Comparison of ENCODE assay signal across 1 cellular context in the genomic region with DNA sequence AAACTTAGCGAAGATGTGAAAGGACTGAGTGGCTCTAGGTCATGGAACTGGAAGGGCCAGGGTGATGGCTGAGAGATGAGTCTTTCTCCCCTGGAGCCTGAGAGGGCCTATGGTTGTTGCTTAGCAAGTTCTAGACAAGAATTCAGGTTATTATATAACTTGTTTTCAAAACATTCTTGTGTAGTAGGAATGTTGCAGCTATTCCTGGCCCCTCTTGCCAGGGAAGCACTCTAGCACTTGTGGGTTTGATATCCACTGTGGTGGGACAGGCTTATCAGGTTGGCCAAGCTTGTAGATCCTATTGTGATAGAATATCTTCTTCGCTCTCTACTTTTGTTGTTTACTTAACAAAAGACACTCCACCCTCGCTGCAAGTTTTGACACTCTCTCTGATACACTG.
A peak's percentile ranks its signal among the peaks of the same experiment; 100 is the strongest.
TF ChIP-seq lines count a peak whose summit lies in the region.

No MANE protein-coding gene starts in this region.

TF ChIP-seq in K562, 482 proteins besides CTCF, POLR2A, EP300 and RAD21 (continued from another document and continues in another):
- TF ChIP-seq TCF3 (CRISPR knock-in tag; IDR thresholded peaks at IDR 0.05): peak; percentile 22; the same call in 1 of the 2 replicates
- no peak for TF ChIP-seq ZNF707 (CRISPR knock-in tag; conservative IDR thresholded peaks at IDR 0.05)
- no peak for TF ChIP-seq MAFG (tag; conservative IDR thresholded peaks at IDR 0.05)
- no peak for TF ChIP-seq NFE2 (IDR thresholded peaks at IDR 0.05; ENCODE audit: low read depth)
- TF ChIP-seq GABPA (tag; conservative IDR thresholded peaks at IDR 0.05; ENCODE audit: low read depth): no peak
- TF ChIP-seq TBL1XR1 (IDR thresholded peaks at IDR 0.05; ENCODE audit: low read length in 2 of 2): no peak
- no peak for TF ChIP-seq PTTG1 (tag; IDR thresholded peaks at IDR 0.05; ENCODE audit: low read depth)
- no peak for TF ChIP-seq SMAD4 (CRISPR knock-in tag; conservative IDR thresholded peaks at IDR 0.05)
- TF ChIP-seq, protein P1, sequence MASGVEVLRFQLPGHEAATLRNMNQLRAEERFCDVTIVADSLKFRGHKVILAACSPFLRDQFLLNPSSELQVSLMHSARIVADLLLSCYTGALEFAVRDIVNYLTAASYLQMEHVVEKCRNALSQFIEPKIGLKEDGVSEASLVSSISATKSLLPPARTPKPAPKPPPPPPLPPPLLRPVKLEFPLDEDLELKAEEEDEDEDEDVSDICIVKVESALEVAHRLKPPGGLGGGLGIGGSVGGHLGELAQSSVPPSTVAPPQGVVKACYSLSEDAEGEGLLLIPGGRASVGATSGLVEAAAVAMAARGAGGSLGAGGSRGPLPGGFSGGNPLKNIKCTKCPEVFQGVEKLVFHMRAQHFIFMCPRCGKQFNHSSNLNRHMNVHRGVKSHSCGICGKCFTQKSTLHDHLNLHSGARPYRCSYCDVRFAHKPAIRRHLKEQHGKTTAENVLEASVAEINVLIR (CRISPR knock-in tag; IDR thresholded peaks at IDR 0.05): no peak
- TF ChIP-seq, protein P2, sequence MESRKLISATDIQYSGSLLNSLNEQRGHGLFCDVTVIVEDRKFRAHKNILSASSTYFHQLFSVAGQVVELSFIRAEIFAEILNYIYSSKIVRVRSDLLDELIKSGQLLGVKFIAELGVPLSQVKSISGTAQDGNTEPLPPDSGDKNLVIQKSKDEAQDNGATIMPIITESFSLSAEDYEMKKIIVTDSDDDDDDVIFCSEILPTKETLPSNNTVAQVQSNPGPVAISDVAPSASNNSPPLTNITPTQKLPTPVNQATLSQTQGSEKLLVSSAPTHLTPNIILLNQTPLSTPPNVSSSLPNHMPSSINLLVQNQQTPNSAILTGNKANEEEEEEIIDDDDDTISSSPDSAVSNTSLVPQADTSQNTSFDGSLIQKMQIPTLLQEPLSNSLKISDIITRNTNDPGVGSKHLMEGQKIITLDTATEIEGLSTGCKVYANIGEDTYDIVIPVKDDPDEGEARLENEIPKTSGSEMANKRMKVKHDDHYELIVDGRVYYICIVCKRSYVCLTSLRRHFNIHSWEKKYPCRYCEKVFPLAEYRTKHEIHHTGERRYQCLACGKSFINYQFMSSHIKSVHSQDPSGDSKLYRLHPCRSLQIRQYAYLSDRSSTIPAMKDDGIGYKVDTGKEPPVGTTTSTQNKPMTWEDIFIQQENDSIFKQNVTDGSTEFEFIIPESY (CRISPR knock-in tag; IDR thresholded peaks at IDR 0.05): no peak
- no peak for TF ChIP-seq POLR2AphosphoS2 (IDR thresholded peaks at IDR 0.05; ENCODE audit: low read length)
- TF ChIP-seq, protein P3, sequence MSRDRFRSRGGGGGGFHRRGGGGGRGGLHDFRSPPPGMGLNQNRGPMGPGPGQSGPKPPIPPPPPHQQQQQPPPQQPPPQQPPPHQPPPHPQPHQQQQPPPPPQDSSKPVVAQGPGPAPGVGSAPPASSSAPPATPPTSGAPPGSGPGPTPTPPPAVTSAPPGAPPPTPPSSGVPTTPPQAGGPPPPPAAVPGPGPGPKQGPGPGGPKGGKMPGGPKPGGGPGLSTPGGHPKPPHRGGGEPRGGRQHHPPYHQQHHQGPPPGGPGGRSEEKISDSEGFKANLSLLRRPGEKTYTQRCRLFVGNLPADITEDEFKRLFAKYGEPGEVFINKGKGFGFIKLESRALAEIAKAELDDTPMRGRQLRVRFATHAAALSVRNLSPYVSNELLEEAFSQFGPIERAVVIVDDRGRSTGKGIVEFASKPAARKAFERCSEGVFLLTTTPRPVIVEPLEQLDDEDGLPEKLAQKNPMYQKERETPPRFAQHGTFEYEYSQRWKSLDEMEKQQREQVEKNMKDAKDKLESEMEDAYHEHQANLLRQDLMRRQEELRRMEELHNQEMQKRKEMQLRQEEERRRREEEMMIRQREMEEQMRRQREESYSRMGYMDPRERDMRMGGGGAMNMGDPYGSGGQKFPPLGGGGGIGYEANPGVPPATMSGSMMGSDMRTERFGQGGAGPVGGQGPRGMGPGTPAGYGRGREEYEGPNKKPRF (IDR thresholded peaks at IDR 0.05; ENCODE audit: low read depth, low read length): no peak
- TF ChIP-seq, protein P4, sequence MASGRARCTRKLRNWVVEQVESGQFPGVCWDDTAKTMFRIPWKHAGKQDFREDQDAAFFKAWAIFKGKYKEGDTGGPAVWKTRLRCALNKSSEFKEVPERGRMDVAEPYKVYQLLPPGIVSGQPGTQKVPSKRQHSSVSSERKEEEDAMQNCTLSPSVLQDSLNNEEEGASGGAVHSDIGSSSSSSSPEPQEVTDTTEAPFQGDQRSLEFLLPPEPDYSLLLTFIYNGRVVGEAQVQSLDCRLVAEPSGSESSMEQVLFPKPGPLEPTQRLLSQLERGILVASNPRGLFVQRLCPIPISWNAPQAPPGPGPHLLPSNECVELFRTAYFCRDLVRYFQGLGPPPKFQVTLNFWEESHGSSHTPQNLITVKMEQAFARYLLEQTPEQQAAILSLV (tag; IDR thresholded peaks at IDR 0.05): no peak
- no peak for TF ChIP-seq FOXM1 (IDR thresholded peaks at IDR 0.05; ENCODE audit: low read depth)
- TF ChIP-seq FOXM1 (CRISPR knock-in tag; IDR thresholded peaks at IDR 0.05; ENCODE audit: low read depth): no peak
- TF ChIP-seq ZFP36 (IDR thresholded peaks at IDR 0.05; ENCODE audit: low read depth, low read length, partially characterized antibody): no peak
- TF ChIP-seq GATAD2A (IDR thresholded peaks at IDR 0.05): no peak
- peak; percentile 16; the same call in 1 of the 2 replicates for TF ChIP-seq L3MBTL2 (IDR thresholded peaks at IDR 0.05)
- TF ChIP-seq, protein P5, sequence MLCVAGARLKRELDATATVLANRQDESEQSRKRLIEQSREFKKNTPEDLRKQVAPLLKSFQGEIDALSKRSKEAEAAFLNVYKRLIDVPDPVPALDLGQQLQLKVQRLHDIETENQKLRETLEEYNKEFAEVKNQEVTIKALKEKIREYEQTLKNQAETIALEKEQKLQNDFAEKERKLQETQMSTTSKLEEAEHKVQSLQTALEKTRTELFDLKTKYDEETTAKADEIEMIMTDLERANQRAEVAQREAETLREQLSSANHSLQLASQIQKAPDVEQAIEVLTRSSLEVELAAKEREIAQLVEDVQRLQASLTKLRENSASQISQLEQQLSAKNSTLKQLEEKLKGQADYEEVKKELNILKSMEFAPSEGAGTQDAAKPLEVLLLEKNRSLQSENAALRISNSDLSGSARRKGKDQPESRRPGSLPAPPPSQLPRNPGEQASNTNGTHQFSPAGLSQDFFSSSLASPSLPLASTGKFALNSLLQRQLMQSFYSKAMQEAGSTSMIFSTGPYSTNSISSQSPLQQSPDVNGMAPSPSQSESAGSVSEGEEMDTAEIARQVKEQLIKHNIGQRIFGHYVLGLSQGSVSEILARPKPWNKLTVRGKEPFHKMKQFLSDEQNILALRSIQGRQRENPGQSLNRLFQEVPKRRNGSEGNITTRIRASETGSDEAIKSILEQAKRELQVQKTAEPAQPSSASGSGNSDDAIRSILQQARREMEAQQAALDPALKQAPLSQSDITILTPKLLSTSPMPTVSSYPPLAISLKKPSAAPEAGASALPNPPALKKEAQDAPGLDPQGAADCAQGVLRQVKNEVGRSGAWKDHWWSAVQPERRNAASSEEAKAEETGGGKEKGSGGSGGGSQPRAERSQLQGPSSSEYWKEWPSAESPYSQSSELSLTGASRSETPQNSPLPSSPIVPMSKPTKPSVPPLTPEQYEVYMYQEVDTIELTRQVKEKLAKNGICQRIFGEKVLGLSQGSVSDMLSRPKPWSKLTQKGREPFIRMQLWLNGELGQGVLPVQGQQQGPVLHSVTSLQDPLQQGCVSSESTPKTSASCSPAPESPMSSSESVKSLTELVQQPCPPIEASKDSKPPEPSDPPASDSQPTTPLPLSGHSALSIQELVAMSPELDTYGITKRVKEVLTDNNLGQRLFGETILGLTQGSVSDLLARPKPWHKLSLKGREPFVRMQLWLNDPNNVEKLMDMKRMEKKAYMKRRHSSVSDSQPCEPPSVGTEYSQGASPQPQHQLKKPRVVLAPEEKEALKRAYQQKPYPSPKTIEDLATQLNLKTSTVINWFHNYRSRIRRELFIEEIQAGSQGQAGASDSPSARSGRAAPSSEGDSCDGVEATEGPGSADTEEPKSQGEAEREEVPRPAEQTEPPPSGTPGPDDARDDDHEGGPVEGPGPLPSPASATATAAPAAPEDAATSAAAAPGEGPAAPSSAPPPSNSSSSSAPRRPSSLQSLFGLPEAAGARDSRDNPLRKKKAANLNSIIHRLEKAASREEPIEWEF (CRISPR knock-in tag; IDR thresholded peaks at IDR 0.05): no peak
- TF ChIP-seq MEF2A (IDR thresholded peaks at IDR 0.05; ENCODE audit: control insufficient read depth, low read depth, low read length): no peak
- no peak for TF ChIP-seq MCM3 (IDR thresholded peaks at IDR 0.05)
- peak; percentile 50; the same call in 1 of the 2 replicates for TF ChIP-seq DPF2 (IDR thresholded peaks at IDR 0.05)
- no peak for TF ChIP-seq HNRNPK (IDR thresholded peaks at IDR 0.05; ENCODE audit: low read depth, low read length, poor library complexity, severe bottlenecking)
- TF ChIP-seq ZNF507 (tag; conservative IDR thresholded peaks at IDR 0.05): no peak
- TF ChIP-seq STAT5B (CRISPR knock-in tag; IDR thresholded peaks at IDR 0.05): no peak
- TF ChIP-seq MTA2 (IDR thresholded peaks at IDR 0.05; ENCODE audit: low read depth): no peak
- peak; percentile 91 for TF ChIP-seq SOX6 (IDR thresholded peaks at IDR 0.05)
- no peak for TF ChIP-seq CHD2 (IDR thresholded peaks at IDR 0.05; ENCODE audit: low read depth, low read length)
- no peak for TF ChIP-seq JUND (IDR thresholded peaks at IDR 0.05; ENCODE audit: borderline replicate concordance, low read depth, low read length)
- peak; percentile 22; the same call in 1 of the 3 replicates for TF ChIP-seq JUND (tag; IDR thresholded peaks at IDR 0.05; ENCODE audit: borderline replicate concordance, low read depth, low read length)
- TF ChIP-seq, protein P6, sequence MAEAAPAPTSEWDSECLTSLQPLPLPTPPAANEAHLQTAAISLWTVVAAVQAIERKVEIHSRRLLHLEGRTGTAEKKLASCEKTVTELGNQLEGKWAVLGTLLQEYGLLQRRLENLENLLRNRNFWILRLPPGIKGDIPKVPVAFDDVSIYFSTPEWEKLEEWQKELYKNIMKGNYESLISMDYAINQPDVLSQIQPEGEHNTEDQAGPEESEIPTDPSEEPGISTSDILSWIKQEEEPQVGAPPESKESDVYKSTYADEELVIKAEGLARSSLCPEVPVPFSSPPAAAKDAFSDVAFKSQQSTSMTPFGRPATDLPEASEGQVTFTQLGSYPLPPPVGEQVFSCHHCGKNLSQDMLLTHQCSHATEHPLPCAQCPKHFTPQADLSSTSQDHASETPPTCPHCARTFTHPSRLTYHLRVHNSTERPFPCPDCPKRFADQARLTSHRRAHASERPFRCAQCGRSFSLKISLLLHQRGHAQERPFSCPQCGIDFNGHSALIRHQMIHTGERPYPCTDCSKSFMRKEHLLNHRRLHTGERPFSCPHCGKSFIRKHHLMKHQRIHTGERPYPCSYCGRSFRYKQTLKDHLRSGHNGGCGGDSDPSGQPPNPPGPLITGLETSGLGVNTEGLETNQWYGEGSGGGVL (CRISPR knock-in tag; IDR thresholded peaks at IDR 0.05): no peak
- TF ChIP-seq ZNF263 (CRISPR knock-in tag; IDR thresholded peaks at IDR 0.05; ENCODE audit: borderline replicate concordance): no peak
- TF ChIP-seq, protein P7, sequence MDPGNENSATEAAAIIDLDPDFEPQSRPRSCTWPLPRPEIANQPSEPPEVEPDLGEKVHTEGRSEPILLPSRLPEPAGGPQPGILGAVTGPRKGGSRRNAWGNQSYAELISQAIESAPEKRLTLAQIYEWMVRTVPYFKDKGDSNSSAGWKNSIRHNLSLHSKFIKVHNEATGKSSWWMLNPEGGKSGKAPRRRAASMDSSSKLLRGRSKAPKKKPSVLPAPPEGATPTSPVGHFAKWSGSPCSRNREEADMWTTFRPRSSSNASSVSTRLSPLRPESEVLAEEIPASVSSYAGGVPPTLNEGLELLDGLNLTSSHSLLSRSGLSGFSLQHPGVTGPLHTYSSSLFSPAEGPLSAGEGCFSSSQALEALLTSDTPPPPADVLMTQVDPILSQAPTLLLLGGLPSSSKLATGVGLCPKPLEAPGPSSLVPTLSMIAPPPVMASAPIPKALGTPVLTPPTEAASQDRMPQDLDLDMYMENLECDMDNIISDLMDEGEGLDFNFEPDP (CRISPR knock-in tag; IDR thresholded peaks at IDR 0.05): no peak
- no peak for TF ChIP-seq KLF16 (IDR thresholded peaks at IDR 0.05)
- no peak for TF ChIP-seq CBX2 (IDR thresholded peaks at IDR 0.05; ENCODE audit: insufficient read depth, low read length, poor library complexity, severe bottlenecking)
- TF ChIP-seq, protein P8, sequence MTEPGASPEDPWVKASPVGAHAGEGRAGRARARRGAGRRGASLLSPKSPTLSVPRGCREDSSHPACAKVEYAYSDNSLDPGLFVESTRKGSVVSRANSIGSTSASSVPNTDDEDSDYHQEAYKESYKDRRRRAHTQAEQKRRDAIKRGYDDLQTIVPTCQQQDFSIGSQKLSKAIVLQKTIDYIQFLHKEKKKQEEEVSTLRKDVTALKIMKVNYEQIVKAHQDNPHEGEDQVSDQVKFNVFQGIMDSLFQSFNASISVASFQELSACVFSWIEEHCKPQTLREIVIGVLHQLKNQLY (CRISPR knock-in tag; conservative IDR thresholded peaks at IDR 0.05): no peak
- TF ChIP-seq ARID2 (IDR thresholded peaks at IDR 0.05): no peak
- no peak for TF ChIP-seq NONO (IDR thresholded peaks at IDR 0.05; ENCODE audit: low read depth in 2 of 2, low read length in 1 of 2)
- no peak for TF ChIP-seq POLR2H (tag; IDR thresholded peaks at IDR 0.05; ENCODE audit: low read depth)
- TF ChIP-seq, protein P9, sequence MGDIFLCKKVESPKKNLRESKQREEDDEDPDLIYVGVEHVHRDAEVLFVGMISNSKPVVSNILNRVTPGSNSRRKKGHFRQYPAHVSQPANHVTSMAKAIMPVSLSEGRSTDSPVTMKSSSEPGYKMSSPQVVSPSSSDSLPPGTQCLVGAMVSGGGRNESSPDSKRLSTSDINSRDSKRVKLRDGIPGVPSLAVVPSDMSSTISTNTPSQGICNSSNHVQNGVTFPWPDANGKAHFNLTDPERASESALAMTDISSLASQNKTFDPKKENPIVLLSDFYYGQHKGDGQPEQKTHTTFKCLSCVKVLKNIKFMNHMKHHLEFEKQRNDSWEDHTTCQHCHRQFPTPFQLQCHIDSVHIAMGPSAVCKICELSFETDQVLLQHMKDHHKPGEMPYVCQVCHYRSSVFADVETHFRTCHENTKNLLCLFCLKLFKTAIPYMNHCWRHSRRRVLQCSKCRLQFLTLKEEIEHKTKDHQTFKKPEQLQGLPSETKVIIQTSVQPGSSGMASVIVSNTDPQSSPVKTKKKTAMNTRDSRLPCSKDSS (IDR thresholded peaks at IDR 0.05; ENCODE audit: low read depth, partially characterized antibody): no peak
- peak in 1 of 2 experiments; percentile 95; a peak in 3 of 4 replicates for TF ChIP-seq FOXA3 (CRISPR knock-in tag; conservative IDR thresholded peaks at IDR 0.05 in 1 of 2, IDR thresholded peaks at IDR 0.05 in 1 of 2)
- no peak for TF ChIP-seq SRF (CRISPR knock-in tag; IDR thresholded peaks at IDR 0.05)
- TF ChIP-seq U2AF2 (optimal IDR thresholded peaks at IDR 0.05; ENCODE audit: low read depth, low read length): no peak
- TF ChIP-seq, protein P10, sequence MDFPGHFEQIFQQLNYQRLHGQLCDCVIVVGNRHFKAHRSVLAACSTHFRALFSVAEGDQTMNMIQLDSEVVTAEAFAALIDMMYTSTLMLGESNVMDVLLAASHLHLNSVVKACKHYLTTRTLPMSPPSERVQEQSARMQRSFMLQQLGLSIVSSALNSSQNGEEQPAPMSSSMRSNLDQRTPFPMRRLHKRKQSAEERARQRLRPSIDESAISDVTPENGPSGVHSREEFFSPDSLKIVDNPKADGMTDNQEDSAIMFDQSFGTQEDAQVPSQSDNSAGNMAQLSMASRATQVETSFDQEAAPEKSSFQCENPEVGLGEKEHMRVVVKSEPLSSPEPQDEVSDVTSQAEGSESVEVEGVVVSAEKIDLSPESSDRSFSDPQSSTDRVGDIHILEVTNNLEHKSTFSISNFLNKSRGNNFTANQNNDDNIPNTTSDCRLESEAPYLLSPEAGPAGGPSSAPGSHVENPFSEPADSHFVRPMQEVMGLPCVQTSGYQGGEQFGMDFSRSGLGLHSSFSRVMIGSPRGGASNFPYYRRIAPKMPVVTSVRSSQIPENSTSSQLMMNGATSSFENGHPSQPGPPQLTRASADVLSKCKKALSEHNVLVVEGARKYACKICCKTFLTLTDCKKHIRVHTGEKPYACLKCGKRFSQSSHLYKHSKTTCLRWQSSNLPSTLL (IDR thresholded peaks at IDR 0.05): no peak
- no peak for TF ChIP-seq ZNF143 (CRISPR knock-in tag; IDR thresholded peaks at IDR 0.05)
